Comparison of ENCODE assay signal across 8 cellular contexts in the genomic region with DNA sequence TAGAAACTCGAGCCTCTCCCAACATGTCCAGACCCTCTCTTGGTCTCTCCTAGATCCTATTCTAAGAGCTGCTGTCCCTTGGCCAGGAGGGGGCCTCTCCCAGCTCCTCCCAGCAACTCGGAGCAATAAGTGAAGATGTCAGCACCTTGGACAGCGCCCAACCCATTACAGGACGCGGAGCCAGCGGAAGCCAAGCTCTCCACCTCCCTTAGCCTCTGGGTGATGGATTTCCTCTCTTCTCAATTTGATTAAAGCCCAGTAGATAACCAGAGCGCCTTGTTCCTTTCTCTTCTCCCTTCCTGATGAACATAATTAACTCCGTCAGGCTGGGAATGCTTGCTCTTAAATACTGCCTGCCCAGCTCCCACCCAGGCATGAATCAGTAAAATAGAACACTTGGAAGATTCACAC. TPM values are rescaled to one million over a fixed set of nuclear protein-coding genes. Genes with fewer than 3 reads are reported as not detected.
A peak's percentile ranks its signal among the peaks of the same experiment; 100 is the strongest.
DNase-seq lines count a peak whose midpoint lies in the region; ATAC-seq and TF ChIP-seq lines count a peak whose summit lies in the region.

No MANE protein-coding gene starts in this region.

- TF ChIP-seq CTCF in activated B cell treated with CpG ODN at 0.5 μM for 24 hours (IDR thresholded peaks at IDR 0.05), result no peak
- no peak for TF ChIP-seq CTCF in lung (IDR thresholded peaks at IDR 0.05; ENCODE audit: control extremely low read depth, extremely low read depth)

- ATAC-seq in activated B cell treated with CpG ODN at 0.5 μM for 24 hours (ENCODE audit: low read depth), result peak; percentile 49
- peak; percentile 51 for ATAC-seq in lung (ENCODE audit: insufficient read depth, low FRiP score)
- ATAC-seq in HG03095 (IDR thresholded peaks at IDR 0.05; ENCODE audit: unreplicated experiment), result no peak
- ATAC-seq in GM21367 (IDR thresholded peaks at IDR 0.05; ENCODE audit: unreplicated experiment), result no peak

- no peak overlapping the region for H3K27ac ChIP-seq in lung (ENCODE audit: low read depth in 1 of 2, low read length in 1 of 2)

- H3K27me3 ChIP-seq in lung (ENCODE audit: control insufficient read depth, insufficient read depth), result no peaks in the 10 kb centered on the region

- no peaks in the 10 kb centered on the region for H3K9me3 Mint-ChIP-seq in activated B cell treated with CpG ODN at 0.5 μM for 24 hours

- no peaks in the 10 kb centered on the region for H3K9me3 ChIP-seq in lung (ENCODE audit: control insufficient read depth in 2 of 2, insufficient read depth in 1 of 2, low read length in 1 of 2)

- POLR2A ChIA-PET in activated B cell treated with CpG ODN at 0.5 μM for 24 hours (lab: Charles Lee), result no interaction called here

- intact Hi-C loops in activated B cell treated with CpG ODN at 0.5 μM for 24 hours (cut with micrococcal nuclease), result no loop called here

- H3K4me3 Mint-ChIP-seq in activated B cell treated with CpG ODN at 0.5 μM for 24 hours, result no peak overlapping the region

- peaks cover 21% of the 10 kb centered on the region for H3K27me3 Mint-ChIP-seq in activated B cell treated with CpG ODN at 0.5 μM for 24 hours

- no peaks in the 10 kb centered on the region for H3K36me3 Mint-ChIP-seq in activated B cell treated with CpG ODN at 0.5 μM for 24 hours (ENCODE audit: low read depth)

- WGBS in lung, 2 donors, result 4% methylated on average over 8 of the region's 8 CpGs

- CTCF ChIA-PET in activated B cell treated with CpG ODN at 0.5 μM for 24 hours (lab: Charles Lee), result interaction anchor here (0.9 kb wide), 1 partner anchor 27 kb away, joined by 3 read pairs; no protein-coding TSS in a partner anchor

- no peak overlapping the region for H3K27ac Mint-ChIP-seq in activated B cell treated with CpG ODN at 0.5 μM for 24 hours

- no peaks in the 10 kb centered on the region for H3K4me1 Mint-ChIP-seq in activated B cell treated with CpG ODN at 0.5 μM for 24 hours

- H3K4me1 ChIP-seq in lung (ENCODE audit: control insufficient read depth in 2 of 2, insufficient read depth in 2 of 2, low read length in 2 of 2), result no peaks in the 10 kb centered on the region

- no peak overlapping the region for H3K4me3 ChIP-seq in lung

- DNase-seq in EL (peak; percentile 71), MV-4-11 (lab: John Stamatoyannopoulos, UW) (peak; percentile 71), activated B cell treated with CpG ODN at 0.5 μM for 24 hours (peak; percentile 38), lung (ENCODE audit: low spot score) (peak; percentile 69)
- DNase-seq in central memory CD4-positive, alpha-beta T cell, result peak; percentile 51
- DNase-seq in stimulated activated CD8-positive, alpha-beta memory T cell treated with anti-CD3 and anti-CD28 coated beads, Interleukin-15, amount 100 ng/mL, for 24 hours (ENCODE audit: low read depth), result peak; percentile 46

- no peaks in the 10 kb centered on the region for H3K36me3 ChIP-seq in lung (ENCODE audit: control insufficient read depth in 2 of 2, insufficient read depth in 2 of 2, low read length in 2 of 2)

RNA-seq across cellular contexts. Expression of a gene that starts 26.2 kb away (rescaled TPM):
- total RNA-seq in activated B cell treated with CpG ODN at 0.5 μM for 24 hours (not detected in 2 replicates), lung (under 1 TPM; 0.11 to 0.58 TPM)
- under 1 TPM; 0.12 to 0.55 TPM for polyA plus RNA-seq in lung

Comparison
In these comparisons a context has a peak if more than half of its experiments do, and no peak if none do; other contexts are left out.
1. ATAC-seq: peak in activated B cell treated with CpG ODN at 0.5 μM for 24 hours (single experiment) and lung (single experiment); none in HG03095 (single experiment) and GM21367 (single experiment).
2. Peak in every context shown above with its lines, with median percentiles within 50 percentile points of each other: DNase-seq.